14 cellular contexts compared by ENCODE assay signal in the genomic region with DNA sequence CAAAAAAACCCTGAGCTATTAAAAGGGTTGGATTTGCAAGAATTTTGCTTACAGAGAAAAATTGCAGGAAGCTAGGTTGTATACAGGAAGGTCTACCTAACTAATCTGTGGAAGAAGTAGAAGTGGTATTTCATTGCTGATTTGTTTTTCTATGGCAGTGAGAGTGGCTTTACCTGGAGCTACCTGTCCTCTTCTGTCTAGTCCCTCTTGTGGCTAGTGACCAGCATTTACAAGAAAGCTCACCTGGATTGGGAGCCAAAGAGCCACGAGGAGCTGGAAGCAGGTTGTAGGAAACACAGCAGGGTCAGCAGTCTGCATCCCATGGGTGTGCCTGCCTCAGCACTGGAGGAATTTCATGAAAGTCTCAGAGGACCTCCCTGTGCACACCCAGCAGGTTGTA.
DNase-seq lines count a peak whose midpoint lies in the region; ATAC-seq and TF ChIP-seq lines count a peak whose summit lies in the region.
"Had no signal": no experiment of that assay in that cellular context is flagged by ENCODE, and none has a peak within 500 bp of the region (broad histone marks: within the 10 kb centered on the region; RNA-seq: fewer than 3 reads in every experiment).

No MANE protein-coding gene starts in this region.

- H3K27me3 ChIP-seq in GM23338 (ENCODE audit: insufficient read depth) (no peaks in the 10 kb centered on the region), endodermal cell (ENCODE audit: control insufficient read depth, insufficient read depth, low read length, poor library complexity, severe bottlenecking) (peaks cover 23% of the 10 kb centered on the region), right atrium auricular region (no peaks in the 10 kb centered on the region)

- 90 to 92% methylated on average over 1 of the region's 1 CpG for WGBS in endodermal cell (ENCODE audit: insufficient coverage in 1 of 2, insufficient read length in 1 of 2), 2 experiments

- H3K4me1 Mint-ChIP-seq in GM23338, result peaks cover 3% of the 10 kb centered on the region; the same call in 2 of the 3 replicates
- H3K4me1 Mint-ChIP-seq in endodermal cell, result peaks cover 2% of the 10 kb centered on the region

- H3K27ac Mint-ChIP-seq in GM23338, result no peak overlapping the region
- no peak overlapping the region for H3K27ac Mint-ChIP-seq in endodermal cell
- H3K27ac Mint-ChIP-seq: CD14-positive monocyte; CD8-positive, alpha-beta T cell had no signal

- H3K79me2 ChIP-seq in GM23338 (replicated peaks; ENCODE audit: insufficient read depth), result no peaks in the 10 kb centered on the region

- no peaks in the 10 kb centered on the region for H3K36me3 ChIP-seq in GM23338 (ENCODE audit: insufficient read depth)
- no peaks in the 10 kb centered on the region for H3K36me3 ChIP-seq in endodermal cell (ENCODE audit: control insufficient read depth, insufficient read depth, low read length)
- no peaks in the 10 kb centered on the region for H3K36me3 ChIP-seq in right atrium auricular region

- H3K4me1 ChIP-seq in GM23338 (ENCODE audit: insufficient read depth) (no peaks in the 10 kb centered on the region), endodermal cell (ENCODE audit: control insufficient read depth, insufficient read depth, low read length) (no peaks in the 10 kb centered on the region), right atrium auricular region (peaks cover 0 to 2% of the 10 kb centered on the region in 2 donors)

- H3K9me3 Mint-ChIP-seq in GM23338 (peaks cover 34% of the 10 kb centered on the region), endodermal cell (peaks cover 29% of the 10 kb centered on the region)
- H3K9me3 Mint-ChIP-seq: CD8-positive, alpha-beta T cell had no signal

- H3K9me3 ChIP-seq in endodermal cell (ENCODE audit: control insufficient read depth, low read length) (peaks cover 21% of the 10 kb centered on the region), right atrium auricular region (no peaks in the 10 kb centered on the region)

- H3K4me2 ChIP-seq in GM23338, result no peak overlapping the region

- H3F3A ChIP-seq in GM23338 (replicated peaks; ENCODE audit: low read depth), result no peaks in the 10 kb centered on the region

- H3K27ac ChIP-seq in GM23338 (ENCODE audit: low read depth), result no peak overlapping the region
- H3K27ac ChIP-seq in endodermal cell (ENCODE audit: low read depth, low read length), result no peak overlapping the region
- H3K27ac ChIP-seq in right atrium auricular region, result no peak overlapping the region
- H3K27ac ChIP-seq: 22Rv1 had no signal

- DNase-seq in DMS53 (lab: John Stamatoyannopoulos, UW), result peak; percentile 34
- DNase-seq in DMS53 treated with DMSO at 0.1 percent for 48 hours (lab: John Stamatoyannopoulos, UW; ENCODE audit: unreplicated experiment), result no peak
- DNase-seq in GM23338 (ENCODE audit: low spot score), result peak; percentile 20
- DNase-seq in NCI-H69 (lab: John Stamatoyannopoulos, UW), result peak; percentile 21
- no peak for DNase-seq in endodermal cell
- no peak for DNase-seq in right atrium auricular region (ENCODE audit: low spot score)
- DNase-seq in NCI-H2107 treated with DMSO at 0.1 percent for 48 hours (lab: John Stamatoyannopoulos, UW; ENCODE audit: unreplicated experiment), result no peak
- DNase-seq: CD8-positive, alpha-beta T cell; COR-L47; DMS153; GF-D8 had no signal

- no peak for ATAC-seq in GM23338
- ATAC-seq: CD8-positive, alpha-beta T cell; HCT116 had no signal

- TF ChIP-seq CTCF in GM23338 (conservative IDR thresholded peaks at IDR 0.05; ENCODE audit: low read depth in 2 of 2) (peak; percentile 16; a peak in 1 of 4 replicates), endodermal cell (conservative IDR thresholded peaks at IDR 0.05) (peak; percentile 55), right atrium auricular region (IDR thresholded peaks at IDR 0.05) (no peak)

- no peaks in the 10 kb centered on the region for H4K20me1 ChIP-seq in GM23338 (replicated peaks; ENCODE audit: insufficient read depth)

- H3K36me3 Mint-ChIP-seq in GM23338 (ENCODE audit: low read depth), result peaks cover 29% of the 10 kb centered on the region
- peaks cover 2% of the 10 kb centered on the region for H3K36me3 Mint-ChIP-seq in endodermal cell (ENCODE audit: low read depth)
- H3K36me3 Mint-ChIP-seq: CD14-positive monocyte; CD8-positive, alpha-beta T cell had no signal

- no peak overlapping the region for H2AFZ ChIP-seq in GM23338

- no peak overlapping the region for H3K9ac ChIP-seq in endodermal cell (ENCODE audit: extremely low read depth, low read length, poor library complexity, severe bottlenecking)

- H3K27me3 Mint-ChIP-seq in GM23338 (ENCODE audit: insufficient read depth, low read depth, poor library complexity), result no peaks in the 10 kb centered on the region
- peaks cover 34% of the 10 kb centered on the region for H3K27me3 Mint-ChIP-seq in endodermal cell (ENCODE audit: insufficient read depth)

- H3K4me3 ChIP-seq in GM23338 (no peak overlapping the region), endodermal cell (ENCODE audit: low read length) (no peak overlapping the region), right atrium auricular region (no peak overlapping the region)

- no peaks in the 10 kb centered on the region; the same call in 1 of the 2 replicates for H3K9me2 ChIP-seq in GM23338 (ENCODE audit: insufficient read depth)

- H3K4me3 Mint-ChIP-seq in GM23338, result no peak overlapping the region
- H3K4me3 Mint-ChIP-seq in endodermal cell, result no peak overlapping the region
- H3K4me3 Mint-ChIP-seq: CD8-positive, alpha-beta T cell had no signal

TF ChIP-seq in GM23338, 12 proteins besides CTCF, POLR2A, EP300 and RAD21 (continues in another document):
- no peak for TF ChIP-seq NANOG (IDR thresholded peaks at IDR 0.05; ENCODE audit: borderline replicate concordance)
- TF ChIP-seq STAT1 (IDR thresholded peaks at IDR 0.05; ENCODE audit: unreplicated experiment), result no peak
- TF ChIP-seq POLR2AphosphoS5 (IDR thresholded peaks at IDR 0.05; ENCODE audit: low read depth), result no peak
- TF ChIP-seq, protein P1, sequence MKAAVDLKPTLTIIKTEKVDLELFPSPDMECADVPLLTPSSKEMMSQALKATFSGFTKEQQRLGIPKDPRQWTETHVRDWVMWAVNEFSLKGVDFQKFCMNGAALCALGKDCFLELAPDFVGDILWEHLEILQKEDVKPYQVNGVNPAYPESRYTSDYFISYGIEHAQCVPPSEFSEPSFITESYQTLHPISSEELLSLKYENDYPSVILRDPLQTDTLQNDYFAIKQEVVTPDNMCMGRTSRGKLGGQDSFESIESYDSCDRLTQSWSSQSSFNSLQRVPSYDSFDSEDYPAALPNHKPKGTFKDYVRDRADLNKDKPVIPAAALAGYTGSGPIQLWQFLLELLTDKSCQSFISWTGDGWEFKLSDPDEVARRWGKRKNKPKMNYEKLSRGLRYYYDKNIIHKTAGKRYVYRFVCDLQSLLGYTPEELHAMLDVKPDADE (IDR thresholded peaks at IDR 0.05), result no peak
- TF ChIP-seq ZNF114 (CRISPR knock-in tag; IDR thresholded peaks at IDR 0.05), result no peak
- TF ChIP-seq EZH2 (IDR thresholded peaks at IDR 0.05; ENCODE audit: low read depth, unreplicated experiment), result no peak

Comparison
In these comparisons a context has a peak if more than half of its experiments do, and no peak if none do; other contexts are left out.
1. DNase-seq: peak in DMS53 (single experiment), GM23338 (single experiment) and NCI-H69 (single experiment); none in DMS53 treated with DMSO at 0.1 percent for 48 hours (single experiment), endodermal cell (single experiment), right atrium auricular region (single experiment) and NCI-H2107 treated with DMSO at 0.1 percent for 48 hours (single experiment).
2. CTCF ChIP-seq: peak in GM23338 (2 of 2) and endodermal cell (single experiment); none in right atrium auricular region (0 of 2).